ENCODE assay signal across 11 cellular contexts in genomic region chr4:121112530-121112929, GRCh38. TPM values are rescaled to one million over a fixed set of nuclear protein-coding genes. Genes with fewer than 3 reads are reported as not detected.
DNase-seq lines count a peak whose midpoint lies in the region; ATAC-seq, FAIRE-seq and TF ChIP-seq lines count a peak whose summit lies in the region.
"Had no signal": no experiment of that assay in that cellular context is flagged by ENCODE, and none has a peak within 500 bp of the region (broad histone marks: within the 10 kb centered on the region; RNA-seq: fewer than 3 reads in every experiment).

No MANE protein-coding gene starts in this region.

- no peak overlapping the region for H3K4me3 ChIP-seq in SK-N-SH (ENCODE audit: low read depth in 2 of 2, low read length in 1 of 2)
- H3K4me3 ChIP-seq in OCI-LY3 (ENCODE audit: low read length): no peak overlapping the region
- no peak overlapping the region for H3K4me3 ChIP-seq in endothelial cell of umbilical vein (replicated peaks in 1 of 3; ENCODE audit: insufficient read depth in 1 of 3, low read depth in 1 of 3, low read length in 3 of 3)
- no peak overlapping the region for H3K4me3 ChIP-seq in testis
- H3K4me3 ChIP-seq: SJSA1 had no signal

- TF ChIP-seq POLR2A in endothelial cell of umbilical vein (IDR thresholded peaks at IDR 0.05; ENCODE audit: low read depth, low read length): no peak
- TF ChIP-seq POLR2A in testis (IDR thresholded peaks at IDR 0.05): no peak

- POLR2A ChIA-PET in SK-N-SH (lab: Yijun Ruan, JAX): no interaction called here
- POLR2A ChIA-PET in endothelial cell of umbilical vein (lab: Charles Lee): no interaction called here

- H4K20me1 ChIP-seq in SK-N-SH (ENCODE audit: insufficient read depth): no peaks in the 10 kb centered on the region
- H4K20me1 ChIP-seq in OCI-LY3 (ENCODE audit: insufficient read depth, low read length): no peaks in the 10 kb centered on the region; the same call in 1 of the 2 replicates
- H4K20me1 ChIP-seq in endothelial cell of umbilical vein (replicated peaks; ENCODE audit: control insufficient read depth, extremely low read depth, insufficient read depth, low read length): no peaks in the 10 kb centered on the region

- H3K79me2 ChIP-seq in SK-N-SH (ENCODE audit: insufficient read depth) (no peaks in the 10 kb centered on the region), OCI-LY3 (ENCODE audit: low read length) (no peaks in the 10 kb centered on the region), endothelial cell of umbilical vein (ENCODE audit: control insufficient read depth, insufficient read depth, low read length) (no peaks in the 10 kb centered on the region)

- peak; percentile 64 for TF ChIP-seq CTCF in SK-N-SH (IDR thresholded peaks at IDR 0.05)
- TF ChIP-seq CTCF in OCI-LY3 (IDR thresholded peaks at IDR 0.05; ENCODE audit: low read depth, low read length): peak; percentile 52
- peak; percentile 1 to 13 for TF ChIP-seq CTCF in endothelial cell of umbilical vein (IDR thresholded peaks at IDR 0.05; ENCODE audit: extremely low read depth in 1 of 2, insufficient read depth in 1 of 2, low read depth in 1 of 2, low read length in 2 of 2)
- TF ChIP-seq CTCF in testis (IDR thresholded peaks at IDR 0.05): peak in 2 of 3 experiments; percentile 7 to 53

- H3K4me2 ChIP-seq in SK-N-SH (no peak overlapping the region), OCI-LY3 (ENCODE audit: low read length) (no peak overlapping the region), endothelial cell of umbilical vein (ENCODE audit: insufficient read depth, low read length) (no peak overlapping the region)

- H2AFZ ChIP-seq in SK-N-SH (ENCODE audit: low read depth) (no peak overlapping the region), OCI-LY3 (ENCODE audit: low read depth, low read length) (no peak overlapping the region), endothelial cell of umbilical vein (ENCODE audit: low read depth, low read length) (no peak overlapping the region)

- H3K27me3 ChIP-seq in SK-N-SH (ENCODE audit: insufficient read depth) (no peaks in the 10 kb centered on the region), OCI-LY3 (ENCODE audit: low read depth, low read length) (peaks cover 14% of the 10 kb centered on the region), endothelial cell of umbilical vein (ENCODE audit: control insufficient read depth in 2 of 2, insufficient read depth in 2 of 2, low read length in 2 of 2) (peaks cover 5 to 8% of the 10 kb centered on the region in 2 experiments), testis (no peaks in the 10 kb centered on the region)

- FAIRE-seq in endothelial cell of umbilical vein (lab: Jason Lieb, UNC): peak; percentile 67

- no peak for TF ChIP-seq EP300 in SK-N-SH (IDR thresholded peaks at IDR 0.05; ENCODE audit: borderline replicate concordance in 1 of 2, low read depth in 1 of 2, low read length in 1 of 2)

- dilution Hi-C loops in endothelial cell of umbilical vein (cut with MboI; ENCODE audit: extremely low pct_ligation_motif_present, low sequenced_read_pairs): no loop called here

- no peak overlapping the region for H3K9ac ChIP-seq in SK-N-SH
- no peak overlapping the region for H3K9ac ChIP-seq in OCI-LY3 (ENCODE audit: low read length)
- H3K9ac ChIP-seq in endothelial cell of umbilical vein (replicated peaks; ENCODE audit: extremely low read depth, insufficient read depth, low read length): no peak overlapping the region

- H3K36me3 ChIP-seq in SK-N-SH (replicated peaks in 1 of 2; ENCODE audit: control insufficient read depth in 1 of 2, insufficient read depth in 2 of 2, low read length in 1 of 2) (no peaks in the 10 kb centered on the region), OCI-LY3 (replicated peaks; ENCODE audit: low read depth, low read length) (no peaks in the 10 kb centered on the region), endothelial cell of umbilical vein (ENCODE audit: control insufficient read depth in 2 of 2, extremely low read depth in 1 of 2, insufficient read depth in 2 of 2, low read length in 2 of 2) (no peaks in the 10 kb centered on the region), testis (ENCODE audit: low read depth, missing control alignments) (no peaks in the 10 kb centered on the region)
- H3K36me3 ChIP-seq: neutrophil, SJSA1 had no signal

- CTCF ChIA-PET in SK-N-SH (lab: Yijun Ruan, JAX): interaction anchor here (1.0 to 1.6 kb wide), 3 partner anchors 14 to 957 kb away, joined by 3 to 7 read pairs (median 4); partner anchors contain the start of gene NDNF
- CTCF ChIA-PET in endothelial cell of umbilical vein (lab: Charles Lee): interaction anchor here (0.6 to 2.8 kb wide), 7 partner anchors 9 to 1039 kb away, joined by 3 to 13 read pairs (median 3); no protein-coding TSS in a partner anchor

- intact Hi-C loops in endothelial cell of umbilical vein (cut with micrococcal nuclease) (loop anchor here (1.0 to 5.0 kb wide), 2 partner anchors 395 to 956 kb away; no protein-coding TSS in a partner anchor), testis (cut with DNase I; ENCODE audit: low total_unique reads) (no loop called here)

- TF ChIP-seq RAD21 in SK-N-SH (IDR thresholded peaks at IDR 0.05; ENCODE audit: low read length): peak; percentile 30; the same call in 1 of the 2 replicates

- H3K4me1 ChIP-seq in SK-N-SH (ENCODE audit: control insufficient read depth in 1 of 2, insufficient read depth in 2 of 2, low read depth in 1 of 2, low read length in 1 of 2) (no peaks in the 10 kb centered on the region), OCI-LY3 (ENCODE audit: low read length) (peaks cover 25% of the 10 kb centered on the region), endothelial cell of umbilical vein (ENCODE audit: control insufficient read depth, extremely low read depth, insufficient read depth, low read length) (no peaks in the 10 kb centered on the region), testis (no peaks in the 10 kb centered on the region)
- H3K4me1 ChIP-seq: SJSA1 had no signal

- H3K9me2 ChIP-seq in SK-N-SH: no peaks in the 10 kb centered on the region; the same call in 1 of the 2 replicates

- H3K27ac ChIP-seq in SK-N-SH (ENCODE audit: low read depth in 2 of 2, low read length in 1 of 2) (no peak overlapping the region), OCI-LY3 (ENCODE audit: low read length) (no peak overlapping the region), endothelial cell of umbilical vein (ENCODE audit: insufficient read depth, low read depth, low read length) (no peak overlapping the region), testis (no peak overlapping the region)
- H3K27ac ChIP-seq: neutrophil, SJSA1 had no signal

- no peaks in the 10 kb centered on the region for H3F3A ChIP-seq in SK-N-SH (replicated peaks; ENCODE audit: insufficient read depth)

- BruUV-seq in endothelial cell of umbilical vein (replicated peaks; lab: Mats Ljungman, UMichigan): no TSS peak

- ATAC-seq in SK-N-SH treated with all-trans-retinoic acid at 6 μM for 48 hours (no peak), GM19035 (IDR thresholded peaks at IDR 0.05; ENCODE audit: unreplicated experiment) (no peak)

- no peaks in the 10 kb centered on the region for H3K9me1 ChIP-seq in endothelial cell of umbilical vein (replicated peaks; ENCODE audit: control insufficient read depth, extremely low read depth, insufficient read depth, low read length)

- DNase-seq in SK-N-SH (no peak), endothelial cell of umbilical vein (ENCODE audit: low read depth, low spot score) (peak; percentile 7), testis (no peak), superior temporal gyrus (ENCODE audit: extremely low spot score) (no peak)
- no peak for DNase-seq in activated CD4-positive, alpha-beta T cell treated with anti-CD3 and anti-CD28 coated beads, Interleukin-2, amount 50 U/mL, for 4 hours
- DNase-seq: NCI-H1092 had no signal

- H3K9me3 ChIP-seq in SK-N-SH (no peaks in the 10 kb centered on the region), OCI-LY3 (ENCODE audit: insufficient read depth, low read length) (no peaks in the 10 kb centered on the region), endothelial cell of umbilical vein (replicated peaks; ENCODE audit: control insufficient read depth, insufficient read depth, low read length) (no peaks in the 10 kb centered on the region), testis (no peaks in the 10 kb centered on the region)
- H3K9me3 ChIP-seq: neutrophil, SJSA1 had no signal

TF ChIP-seq in SK-N-SH treated with all-trans-retinoic acid at 6 μM for 48 hours, 23 proteins besides CTCF, POLR2A, EP300 and RAD21 (continues in another document):
- no peak for TF ChIP-seq ZC3H10 (CRISPR knock-in tag; IDR thresholded peaks at IDR 0.05)

TF ChIP-seq in endothelial cell of umbilical vein, 7 proteins besides CTCF, POLR2A, EP300 and RAD21 (continues in another document):
- no peak for TF ChIP-seq GATA2 (IDR thresholded peaks at IDR 0.05; ENCODE audit: insufficient read depth, insufficient read length, low read depth, low read length)

RNA-seq across cellular contexts. Expression of gene NDNF, which starts 40.2 kb away (rescaled TPM):
- 0.13 TPM in 1 of 2 replicates, not detected in the other for polyA plus RNA-seq in SK-N-SH (2012; rRNA removed)
- 0.04 TPM in 2 replicates for polyA plus RNA-seq in SK-N-SH (2012; cell fraction: cytosol; rRNA removed)
- 0.06 TPM in 1 of 2 replicates, not detected in the other for polyA plus RNA-seq in SK-N-SH (2012; cell fraction: nucleus; rRNA removed)
- not detected in 2 replicates for total RNA-seq in endothelial cell of umbilical vein
- polyA plus RNA-seq in endothelial cell of umbilical vein: not detected in 2 replicates
- not detected in 2 replicates for polyA plus RNA-seq in endothelial cell of umbilical vein (2011; cell fraction: cytosol; rRNA removed)
- not detected in 2 replicates for polyA plus RNA-seq in endothelial cell of umbilical vein (2011; cell fraction: nucleus; rRNA removed)
- polyA plus RNA-seq in endothelial cell of umbilical vein (2012): not detected in 2 replicates
- polyA minus RNA-seq in endothelial cell of umbilical vein: not detected in 2 replicates
- polyA minus RNA-seq in endothelial cell of umbilical vein (2011; cell fraction: cytosol; rRNA and poly(A)+ RNA removed): not detected
- not detected in 2 replicates for polyA minus RNA-seq in endothelial cell of umbilical vein (2011; cell fraction: nucleus; rRNA and poly(A)+ RNA removed)
- 1 to 10 TPM; 3.3 to 7.6 TPM for total RNA-seq in testis
- 20.7 TPM for polyA plus RNA-seq in testis (ENCODE audit: insufficient read depth, low read depth, low replicate concordance)
- total RNA-seq: SJSA1 had no signal

RNA-seq across cellular contexts. Expression of gene TNIP3, which starts 51.6 kb away (rescaled TPM):
- polyA plus RNA-seq in SK-N-SH (2012; rRNA removed) (0.15 and 0.28 TPM in 2 replicates), endothelial cell of umbilical vein (not detected in 2 replicates), testis (ENCODE audit: insufficient read depth, low read depth, low replicate concordance) (0.80 TPM)
- polyA plus RNA-seq in SK-N-SH (2012; cell fraction: cytosol; rRNA removed): 0.14 and 0.15 TPM in 2 replicates
- not detected in 2 replicates for polyA plus RNA-seq in SK-N-SH (2012; cell fraction: nucleus; rRNA removed)
- total RNA-seq in endothelial cell of umbilical vein (0.14 TPM in 1 of 2 replicates, not detected in the other), testis (1 to 10 TPM in 1 of 2 donors, under 1 TPM in 1; 0.43 to 1.1 TPM)
- polyA plus RNA-seq in endothelial cell of umbilical vein (2011; cell fraction: cytosol; rRNA removed): 0.03 and 0.09 TPM in 2 replicates
- not detected in 2 replicates for polyA plus RNA-seq in endothelial cell of umbilical vein (2011; cell fraction: nucleus; rRNA removed)
- polyA plus RNA-seq in endothelial cell of umbilical vein (2012): 0.16 and 0.28 TPM in 2 replicates
- polyA minus RNA-seq in endothelial cell of umbilical vein: not detected in 2 replicates
- polyA minus RNA-seq in endothelial cell of umbilical vein (2011; cell fraction: cytosol; rRNA and poly(A)+ RNA removed): not detected
- 0.19 TPM in 1 of 2 replicates, not detected in the other for polyA minus RNA-seq in endothelial cell of umbilical vein (2011; cell fraction: nucleus; rRNA and poly(A)+ RNA removed)

Comparison
In these comparisons a context has a peak if more than half of its experiments do, and no peak if none do; other contexts are left out.
1. CTCF ChIP-seq: peak in every context shown above with its lines; median percentile 64 in SK-N-SH; 52 in OCI-LY3; 30 in testis; 7 in endothelial cell of umbilical vein.
2. RNA of gene NDNF, which starts 40.2 kb away (polyA plus RNA-seq): 20.7 TPM in testis (single experiment); 0.04 to 0.13 TPM in SK-N-SH and not detected in endothelial cell of umbilical vein; every median in the first group is over 10 times any median in the second.